ENCODE assay signal across 1 cellular context in genomic region chr16:58461056-58461455, GRCh38.
TF ChIP-seq lines count a peak whose summit lies in the region.

No MANE protein-coding gene starts in this region.

TF ChIP-seq in SK-N-SH treated with all-trans-retinoic acid at 6 μM for 48 hours, 23 proteins besides CTCF, POLR2A, EP300 and RAD21 (continued from another document):
- TF ChIP-seq, protein P1, sequence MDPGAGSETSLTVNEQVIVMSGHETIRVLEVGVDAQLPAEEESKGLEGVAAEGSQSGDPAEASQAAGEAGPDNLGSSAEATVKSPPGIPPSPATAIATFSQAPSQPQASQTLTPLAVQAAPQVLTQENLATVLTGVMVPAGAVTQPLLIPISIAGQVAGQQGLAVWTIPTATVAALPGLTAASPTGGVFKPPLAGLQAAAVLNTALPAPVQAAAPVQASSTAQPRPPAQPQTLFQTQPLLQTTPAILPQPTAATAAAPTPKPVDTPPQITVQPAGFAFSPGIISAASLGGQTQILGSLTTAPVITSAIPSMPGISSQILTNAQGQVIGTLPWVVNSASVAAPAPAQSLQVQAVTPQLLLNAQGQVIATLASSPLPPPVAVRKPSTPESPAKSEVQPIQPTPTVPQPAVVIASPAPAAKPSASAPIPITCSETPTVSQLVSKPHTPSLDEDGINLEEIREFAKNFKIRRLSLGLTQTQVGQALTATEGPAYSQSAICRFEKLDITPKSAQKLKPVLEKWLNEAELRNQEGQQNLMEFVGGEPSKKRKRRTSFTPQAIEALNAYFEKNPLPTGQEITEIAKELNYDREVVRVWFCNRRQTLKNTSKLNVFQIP (CRISPR knock-in tag; IDR thresholded peaks at IDR 0.05; ENCODE audit: borderline replicate concordance, low read depth), result no peak
- TF ChIP-seq ZC3H10 (CRISPR knock-in tag; IDR thresholded peaks at IDR 0.05), result no peak
- TF ChIP-seq, protein P2, sequence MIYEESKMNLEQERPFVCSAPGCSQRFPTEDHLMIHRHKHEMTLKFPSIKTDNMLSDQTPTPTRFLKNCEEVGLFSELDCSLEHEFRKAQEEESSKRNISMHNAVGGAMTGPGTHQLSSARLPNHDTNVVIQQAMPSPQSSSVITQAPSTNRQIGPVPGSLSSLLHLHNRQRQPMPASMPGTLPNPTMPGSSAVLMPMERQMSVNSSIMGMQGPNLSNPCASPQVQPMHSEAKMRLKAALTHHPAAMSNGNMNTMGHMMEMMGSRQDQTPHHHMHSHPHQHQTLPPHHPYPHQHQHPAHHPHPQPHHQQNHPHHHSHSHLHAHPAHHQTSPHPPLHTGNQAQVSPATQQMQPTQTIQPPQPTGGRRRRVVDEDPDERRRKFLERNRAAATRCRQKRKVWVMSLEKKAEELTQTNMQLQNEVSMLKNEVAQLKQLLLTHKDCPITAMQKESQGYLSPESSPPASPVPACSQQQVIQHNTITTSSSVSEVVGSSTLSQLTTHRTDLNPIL (CRISPR knock-in tag; IDR thresholded peaks at IDR 0.05; ENCODE audit: low read depth), result no peak
- TF ChIP-seq ARNTL (CRISPR knock-in tag; IDR thresholded peaks at IDR 0.05; ENCODE audit: borderline replicate concordance, low read depth), result no peak
- TF ChIP-seq CSDC2 (CRISPR knock-in tag; IDR thresholded peaks at IDR 0.05), result no peak
- TF ChIP-seq TOX (CRISPR knock-in tag; IDR thresholded peaks at IDR 0.05; ENCODE audit: borderline replicate concordance), result no peak
- TF ChIP-seq ZNF70 (CRISPR knock-in tag; IDR thresholded peaks at IDR 0.05), result no peak
- TF ChIP-seq BACH2 (CRISPR knock-in tag; IDR thresholded peaks at IDR 0.05; ENCODE audit: borderline replicate concordance), result no peak
- TF ChIP-seq PATZ1 (CRISPR knock-in tag; IDR thresholded peaks at IDR 0.05; ENCODE audit: borderline replicate concordance), result no peak
- no peak for TF ChIP-seq RARB (CRISPR knock-in tag; IDR thresholded peaks at IDR 0.05)
- TF ChIP-seq ZNF565 (CRISPR knock-in tag; conservative IDR thresholded peaks at IDR 0.05; ENCODE audit: low read depth), result no peak
